ENCODE assay signal across 1 cellular context in genomic region chr2:234676109-234676858, GRCh38.
TF ChIP-seq lines count a peak whose summit lies in the region.

No MANE protein-coding gene starts in this region.

TF ChIP-seq in HepG2, 621 proteins besides CTCF, POLR2A, EP300 and RAD21 (continued from another document and continues in another):
- TF ChIP-seq, protein P1, sequence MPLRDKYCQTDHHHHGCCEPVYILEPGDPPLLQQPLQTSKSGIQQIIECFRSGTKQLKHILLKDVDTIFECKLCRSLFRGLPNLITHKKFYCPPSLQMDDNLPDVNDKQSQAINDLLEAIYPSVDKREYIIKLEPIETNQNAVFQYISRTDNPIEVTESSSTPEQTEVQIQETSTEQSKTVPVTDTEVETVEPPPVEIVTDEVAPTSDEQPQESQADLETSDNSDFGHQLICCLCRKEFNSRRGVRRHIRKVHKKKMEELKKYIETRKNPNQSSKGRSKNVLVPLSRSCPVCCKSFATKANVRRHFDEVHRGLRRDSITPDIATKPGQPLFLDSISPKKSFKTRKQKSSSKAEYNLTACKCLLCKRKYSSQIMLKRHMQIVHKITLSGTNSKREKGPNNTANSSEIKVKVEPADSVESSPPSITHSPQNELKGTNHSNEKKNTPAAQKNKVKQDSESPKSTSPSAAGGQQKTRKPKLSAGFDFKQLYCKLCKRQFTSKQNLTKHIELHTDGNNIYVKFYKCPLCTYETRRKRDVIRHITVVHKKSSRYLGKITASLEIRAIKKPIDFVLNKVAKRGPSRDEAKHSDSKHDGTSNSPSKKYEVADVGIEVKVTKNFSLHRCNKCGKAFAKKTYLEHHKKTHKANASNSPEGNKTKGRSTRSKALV (CRISPR knock-in tag; IDR thresholded peaks at IDR 0.05): no peak; the same call in 1 of the 2 replicates
- TF ChIP-seq, protein P2, sequence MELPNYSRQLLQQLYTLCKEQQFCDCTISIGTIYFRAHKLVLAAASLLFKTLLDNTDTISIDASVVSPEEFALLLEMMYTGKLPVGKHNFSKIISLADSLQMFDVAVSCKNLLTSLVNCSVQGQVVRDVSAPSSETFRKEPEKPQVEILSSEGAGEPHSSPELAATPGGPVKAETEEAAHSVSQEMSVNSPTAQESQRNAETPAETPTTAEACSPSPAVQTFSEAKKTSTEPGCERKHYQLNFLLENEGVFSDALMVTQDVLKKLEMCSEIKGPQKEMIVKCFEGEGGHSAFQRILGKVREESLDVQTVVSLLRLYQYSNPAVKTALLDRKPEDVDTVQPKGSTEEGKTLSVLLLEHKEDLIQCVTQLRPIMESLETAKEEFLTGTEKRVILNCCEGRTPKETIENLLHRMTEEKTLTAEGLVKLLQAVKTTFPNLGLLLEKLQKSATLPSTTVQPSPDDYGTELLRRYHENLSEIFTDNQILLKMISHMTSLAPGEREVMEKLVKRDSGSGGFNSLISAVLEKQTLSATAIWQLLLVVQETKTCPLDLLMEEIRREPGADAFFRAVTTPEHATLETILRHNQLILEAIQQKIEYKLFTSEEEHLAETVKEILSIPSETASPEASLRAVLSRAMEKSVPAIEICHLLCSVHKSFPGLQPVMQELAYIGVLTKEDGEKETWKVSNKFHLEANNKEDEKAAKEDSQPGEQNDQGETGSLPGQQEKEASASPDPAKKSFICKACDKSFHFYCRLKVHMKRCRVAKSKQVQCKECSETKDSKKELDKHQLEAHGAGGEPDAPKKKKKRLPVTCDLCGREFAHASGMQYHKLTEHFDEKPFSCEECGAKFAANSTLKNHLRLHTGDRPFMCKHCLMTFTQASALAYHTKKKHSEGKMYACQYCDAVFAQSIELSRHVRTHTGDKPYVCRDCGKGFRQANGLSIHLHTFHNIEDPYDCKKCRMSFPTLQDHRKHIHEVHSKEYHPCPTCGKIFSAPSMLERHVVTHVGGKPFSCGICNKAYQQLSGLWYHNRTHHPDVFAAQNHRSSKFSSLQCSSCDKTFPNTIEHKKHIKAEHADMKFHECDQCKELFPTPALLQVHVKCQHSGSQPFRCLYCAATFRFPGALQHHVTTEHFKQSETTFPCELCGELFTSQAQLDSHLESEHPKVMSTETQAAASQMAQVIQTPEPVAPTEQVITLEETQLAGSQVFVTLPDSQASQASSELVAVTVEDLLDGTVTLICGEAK (IDR thresholded peaks at IDR 0.05): no peak
- TF ChIP-seq, protein P2 (CRISPR knock-in tag; IDR thresholded peaks at IDR 0.05): no peak
- 0 out of 2 replicates have a peak, but pooled peaks have one; percentile 40 for TF ChIP-seq SP5 (CRISPR knock-in tag; IDR thresholded peaks at IDR 0.05; ENCODE audit: borderline replicate concordance, low read depth)
- TF ChIP-seq ATRX (CRISPR knock-in tag; IDR thresholded peaks at IDR 0.05; ENCODE audit: borderline replicate concordance): no peak
- TF ChIP-seq ARNT (IDR thresholded peaks at IDR 0.05): no peak
- TF ChIP-seq, protein P3, sequence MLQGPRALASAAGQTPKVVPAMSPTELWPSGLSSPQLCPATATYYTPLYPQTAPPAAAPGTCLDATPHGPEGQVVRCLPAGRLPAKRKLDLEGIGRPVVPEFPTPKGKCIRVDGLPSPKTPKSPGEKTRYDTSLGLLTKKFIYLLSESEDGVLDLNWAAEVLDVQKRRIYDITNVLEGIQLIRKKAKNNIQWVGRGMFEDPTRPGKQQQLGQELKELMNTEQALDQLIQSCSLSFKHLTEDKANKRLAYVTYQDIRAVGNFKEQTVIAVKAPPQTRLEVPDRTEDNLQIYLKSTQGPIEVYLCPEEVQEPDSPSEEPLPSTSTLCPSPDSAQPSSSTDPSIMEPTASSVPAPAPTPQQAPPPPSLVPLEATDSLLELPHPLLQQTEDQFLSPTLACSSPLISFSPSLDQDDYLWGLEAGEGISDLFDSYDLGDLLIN (CRISPR knock-in tag; IDR thresholded peaks at IDR 0.05; ENCODE audit: borderline replicate concordance): no peak
- TF ChIP-seq GLI4 (CRISPR knock-in tag; IDR thresholded peaks at IDR 0.05; ENCODE audit: borderline replicate concordance): no peak
- TF ChIP-seq ZSCAN22 (CRISPR knock-in tag; IDR thresholded peaks at IDR 0.05): no peak
- TF ChIP-seq, protein P4, sequence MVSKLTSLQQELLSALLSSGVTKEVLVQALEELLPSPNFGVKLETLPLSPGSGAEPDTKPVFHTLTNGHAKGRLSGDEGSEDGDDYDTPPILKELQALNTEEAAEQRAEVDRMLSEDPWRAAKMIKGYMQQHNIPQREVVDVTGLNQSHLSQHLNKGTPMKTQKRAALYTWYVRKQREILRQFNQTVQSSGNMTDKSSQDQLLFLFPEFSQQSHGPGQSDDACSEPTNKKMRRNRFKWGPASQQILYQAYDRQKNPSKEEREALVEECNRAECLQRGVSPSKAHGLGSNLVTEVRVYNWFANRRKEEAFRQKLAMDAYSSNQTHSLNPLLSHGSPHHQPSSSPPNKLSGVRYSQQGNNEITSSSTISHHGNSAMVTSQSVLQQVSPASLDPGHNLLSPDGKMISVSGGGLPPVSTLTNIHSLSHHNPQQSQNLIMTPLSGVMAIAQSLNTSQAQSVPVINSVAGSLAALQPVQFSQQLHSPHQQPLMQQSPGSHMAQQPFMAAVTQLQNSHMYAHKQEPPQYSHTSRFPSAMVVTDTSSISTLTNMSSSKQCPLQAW (CRISPR knock-in tag; IDR thresholded peaks at IDR 0.05): no peak
- no peak for TF ChIP-seq ZNF879 (CRISPR knock-in tag; IDR thresholded peaks at IDR 0.05)
- peak; percentile 67 for TF ChIP-seq ZNF772 (CRISPR knock-in tag; IDR thresholded peaks at IDR 0.05)
- TF ChIP-seq, protein P5, sequence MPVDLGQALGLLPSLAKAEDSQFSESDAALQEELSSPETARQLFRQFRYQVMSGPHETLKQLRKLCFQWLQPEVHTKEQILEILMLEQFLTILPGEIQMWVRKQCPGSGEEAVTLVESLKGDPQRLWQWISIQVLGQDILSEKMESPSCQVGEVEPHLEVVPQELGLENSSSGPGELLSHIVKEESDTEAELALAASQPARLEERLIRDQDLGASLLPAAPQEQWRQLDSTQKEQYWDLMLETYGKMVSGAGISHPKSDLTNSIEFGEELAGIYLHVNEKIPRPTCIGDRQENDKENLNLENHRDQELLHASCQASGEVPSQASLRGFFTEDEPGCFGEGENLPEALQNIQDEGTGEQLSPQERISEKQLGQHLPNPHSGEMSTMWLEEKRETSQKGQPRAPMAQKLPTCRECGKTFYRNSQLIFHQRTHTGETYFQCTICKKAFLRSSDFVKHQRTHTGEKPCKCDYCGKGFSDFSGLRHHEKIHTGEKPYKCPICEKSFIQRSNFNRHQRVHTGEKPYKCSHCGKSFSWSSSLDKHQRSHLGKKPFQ (CRISPR knock-in tag; IDR thresholded peaks at IDR 0.05; ENCODE audit: insufficient replicate concordance): peak; percentile 29
- TF ChIP-seq ZNF138 (CRISPR knock-in tag; IDR thresholded peaks at IDR 0.05; ENCODE audit: low read depth): no peak
- TF ChIP-seq FOXJ3 (CRISPR knock-in tag; IDR thresholded peaks at IDR 0.05; ENCODE audit: borderline replicate concordance): peak; percentile 89; the same call in 1 of the 2 replicates
- no peak for TF ChIP-seq ZBTB46 (CRISPR knock-in tag; IDR thresholded peaks at IDR 0.05; ENCODE audit: borderline replicate concordance)
- TF ChIP-seq ELF1 (CRISPR knock-in tag; IDR thresholded peaks at IDR 0.05): peak; percentile 49; the same call in 1 of the 2 replicates
- no peak for TF ChIP-seq RORA (CRISPR knock-in tag; IDR thresholded peaks at IDR 0.05)
- TF ChIP-seq HINFP (CRISPR knock-in tag; IDR thresholded peaks at IDR 0.05; ENCODE audit: low read depth): no peak
- TF ChIP-seq, protein P6, sequence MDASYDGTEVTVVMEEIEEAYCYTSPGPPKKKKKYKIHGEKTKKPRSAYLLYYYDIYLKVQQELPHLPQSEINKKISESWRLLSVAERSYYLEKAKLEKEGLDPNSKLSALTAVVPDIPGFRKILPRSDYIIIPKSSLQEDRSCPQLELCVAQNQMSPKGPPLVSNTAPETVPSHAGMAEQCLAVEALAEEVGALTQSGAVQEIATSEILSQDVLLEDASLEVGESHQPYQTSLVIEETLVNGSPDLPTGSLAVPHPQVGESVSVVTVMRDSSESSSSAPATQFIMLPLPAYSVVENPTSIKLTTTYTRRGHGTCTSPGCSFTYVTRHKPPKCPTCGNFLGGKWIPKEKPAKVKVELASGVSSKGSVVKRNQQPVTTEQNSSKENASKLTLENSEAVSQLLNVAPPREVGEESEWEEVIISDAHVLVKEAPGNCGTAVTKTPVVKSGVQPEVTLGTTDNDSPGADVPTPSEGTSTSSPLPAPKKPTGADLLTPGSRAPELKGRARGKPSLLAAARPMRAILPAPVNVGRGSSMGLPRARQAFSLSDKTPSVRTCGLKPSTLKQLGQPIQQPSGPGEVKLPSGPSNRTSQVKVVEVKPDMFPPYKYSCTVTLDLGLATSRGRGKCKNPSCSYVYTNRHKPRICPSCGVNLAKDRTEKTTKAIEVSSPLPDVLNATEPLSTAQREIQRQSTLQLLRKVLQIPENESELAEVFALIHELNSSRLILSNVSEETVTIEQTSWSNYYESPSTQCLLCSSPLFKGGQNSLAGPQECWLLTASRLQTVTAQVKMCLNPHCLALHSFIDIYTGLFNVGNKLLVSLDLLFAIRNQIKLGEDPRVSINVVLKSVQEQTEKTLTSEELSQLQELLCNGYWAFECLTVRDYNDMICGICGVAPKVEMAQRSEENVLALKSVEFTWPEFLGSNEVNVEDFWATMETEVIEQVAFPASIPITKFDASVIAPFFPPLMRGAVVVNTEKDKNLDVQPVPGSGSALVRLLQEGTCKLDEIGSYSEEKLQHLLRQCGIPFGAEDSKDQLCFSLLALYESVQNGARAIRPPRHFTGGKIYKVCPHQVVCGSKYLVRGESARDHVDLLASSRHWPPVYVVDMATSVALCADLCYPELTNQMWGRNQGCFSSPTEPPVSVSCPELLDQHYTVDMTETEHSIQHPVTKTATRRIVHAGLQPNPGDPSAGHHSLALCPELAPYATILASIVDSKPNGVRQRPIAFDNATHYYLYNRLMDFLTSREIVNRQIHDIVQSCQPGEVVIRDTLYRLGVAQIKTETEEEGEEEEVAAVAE (CRISPR knock-in tag; IDR thresholded peaks at IDR 0.05; ENCODE audit: borderline replicate concordance): peak; percentile 82; the same call in 1 of the 2 replicates
- no peak for TF ChIP-seq FOXC1 (CRISPR knock-in tag; IDR thresholded peaks at IDR 0.05; ENCODE audit: borderline replicate concordance)
- TF ChIP-seq RARG (CRISPR knock-in tag; IDR thresholded peaks at IDR 0.05; ENCODE audit: low read depth): no peak
- peak; percentile 83 for TF ChIP-seq TFE3 (CRISPR knock-in tag; IDR thresholded peaks at IDR 0.05)
- peak; percentile 84 for TF ChIP-seq CREM (IDR thresholded peaks at IDR 0.05)
- TF ChIP-seq CREM (CRISPR knock-in tag; IDR thresholded peaks at IDR 0.05): no peak
- 0 out of 2 replicates have a peak, but pooled peaks have one; percentile 61 for TF ChIP-seq GTF2F1 (IDR thresholded peaks at IDR 0.05; ENCODE audit: low read length)
- TF ChIP-seq ZC3H13 (CRISPR knock-in tag; IDR thresholded peaks at IDR 0.05): no peak
- no peak; the same call in 1 of the 2 replicates for TF ChIP-seq CHD2 (IDR thresholded peaks at IDR 0.05; ENCODE audit: low read depth, low read length)
- TF ChIP-seq RBM39 (IDR thresholded peaks at IDR 0.05; ENCODE audit: low read depth, low read length, poor library complexity, severe bottlenecking): no peak
